8 cellular contexts compared by ENCODE assay signal in genomic region chr17:81488276-81488860, GRCh38.
DNase-seq lines count a peak whose midpoint lies in the region; ATAC-seq, FAIRE-seq and TF ChIP-seq lines count a peak whose summit lies in the region.

No MANE protein-coding gene starts in this region.

- no peaks in the 10 kb centered on the region for H3K36me3 ChIP-seq in GM06990 (ENCODE audit: control insufficient read depth, insufficient read depth, low read length)

- no peak for FAIRE-seq in HTR-8/SVneo (lab: Jason Lieb, UNC)

- no peak for ATAC-seq in GM21619 (IDR thresholded peaks at IDR 0.05; ENCODE audit: unreplicated experiment)
- ATAC-seq in GM18858 (IDR thresholded peaks at IDR 0.05; ENCODE audit: unreplicated experiment), result no peak

- H3K4me3 ChIP-seq in GM06990 (replicated peaks; ENCODE audit: low read depth, low read length) (peak overlapping the region; percentile 64), fibroblast of mammary gland (ENCODE audit: control insufficient read depth, low read depth, low read length) (peak overlapping the region; percentile 35), retinal pigment epithelial cell (ENCODE audit: low read length) (peak overlapping the region; percentile 38)

- peak; percentile 11 for TF ChIP-seq CTCF in GM06990 (IDR thresholded peaks at IDR 0.05; ENCODE audit: insufficient read depth, low read length, poor library complexity, severe bottlenecking)
- no peak for TF ChIP-seq CTCF in fibroblast of mammary gland (conservative IDR thresholded peaks at IDR 0.05; ENCODE audit: control insufficient read depth, insufficient read depth, low read depth, low read length)
- no peak for TF ChIP-seq CTCF in retinal pigment epithelial cell (conservative IDR thresholded peaks at IDR 0.05; ENCODE audit: low read depth, low read length)

- DNase-seq in GM06990 (ENCODE audit: extremely low read depth, insufficient read length), result no peak
- DNase-seq in NCI-H69 (lab: John Stamatoyannopoulos, UW), result peak; percentile 63
- DNase-seq in fibroblast of mammary gland (ENCODE audit: low read depth), result no peak
- DNase-seq in retinal pigment epithelial cell (ENCODE audit: low read depth), result no peak
- no peak for DNase-seq in HTR-8/SVneo (ENCODE audit: insufficient read length, low spot score)
- DNase-seq in NCI-H1105 (lab: John Stamatoyannopoulos, UW), result no peak

- H3K27me3 ChIP-seq in GM06990 (replicated peaks; ENCODE audit: control insufficient read depth, insufficient read depth, low read length), result no peaks in the 10 kb centered on the region; the same call in 1 of the 2 replicates
